In genomic region chr1:218796773-218797172, GRCh38 we compare ENCODE assay signal across 7 cellular contexts.
"Had no signal": no experiment of that assay in that cellular context is flagged by ENCODE, and none has a peak within 500 bp of the region (broad histone marks: within the 10 kb centered on the region; RNA-seq: fewer than 3 reads in every experiment).

No MANE protein-coding gene starts in this region.

- DNase-seq: GDM1, GF-D8 had no signal

- H3K4me3 ChIP-seq: GM12878 had no signal

- FAIRE-seq: G401.6, GM12878, GM12891, GM12892, GM18507 had no signal

- ATAC-seq: GM12878 had no signal
